ENCODE assay signal across 15 cellular contexts in genomic region chr1:65992160-65993046, GRCh38.
DNase-seq lines count a peak whose midpoint lies in the region; ATAC-seq and TF ChIP-seq lines count a peak whose summit lies in the region.
"Had no signal": no experiment of that assay in that cellular context is flagged by ENCODE, and none has a peak within 500 bp of the region (broad histone marks: within the 10 kb centered on the region; RNA-seq: fewer than 3 reads in every experiment).

No MANE protein-coding gene starts in this region.

- H3K27me3 ChIP-seq in endodermal cell (ENCODE audit: control insufficient read depth, insufficient read depth, low read length, poor library complexity, severe bottlenecking), result no peaks in the 10 kb centered on the region
- no peaks in the 10 kb centered on the region for H3K27me3 ChIP-seq in neuronal stem cell (ENCODE audit: control insufficient read depth in 3 of 3, insufficient read depth in 3 of 3, low read depth in 1 of 3, low read length in 3 of 3)
- H3K27me3 ChIP-seq in upper lobe of left lung, result no peaks in the 10 kb centered on the region
- H3K27me3 ChIP-seq: BLaER1 treated with 17β-estradiol and CSF1 and Interleukin-3, amounts not matched to agents 10 nM and 100 nM had no signal

- H3K4me3 Mint-ChIP-seq in endodermal cell, result no peak overlapping the region
- H3K4me3 Mint-ChIP-seq: H9; stimulated activated effector memory CD8-positive, alpha-beta T cell treated with anti-CD3 and anti-CD28 coated beads, Interleukin-12 subunit alpha, Interleukin-12 subunit beta, amount 100 ng/mL, for 72 hours had no signal

- no peaks in the 10 kb centered on the region for H3K27me3 Mint-ChIP-seq in endodermal cell (ENCODE audit: insufficient read depth)

- H3K4me1 Mint-ChIP-seq in endodermal cell, result no peaks in the 10 kb centered on the region
- H3K4me1 Mint-ChIP-seq: H9; stimulated activated effector memory CD8-positive, alpha-beta T cell treated with anti-CD3 and anti-CD28 coated beads, Interleukin-12 subunit alpha, Interleukin-12 subunit beta, amount 100 ng/mL, for 72 hours had no signal

- H3K4ac ChIP-seq in neuronal stem cell (ENCODE audit: low read length), result no peak overlapping the region

- peak; percentile 20 for DNase-seq in Daoy (ENCODE audit: low read depth)
- DNase-seq in SHP77 treated with DMSO at 0.1 percent for 48 hours (lab: John Stamatoyannopoulos, UW), result peak; percentile 93
- no peak for DNase-seq in endodermal cell
- no peak for DNase-seq in neuronal stem cell (ENCODE audit: low spot score)
- no peak for DNase-seq in hepatic stellate cell (ENCODE audit: low spot score)
- DNase-seq in upper lobe of left lung, result no peak
- DNase-seq in NCI-H446 treated with DMSO at 0.1 percent for 48 hours (lab: John Stamatoyannopoulos, UW), result no peak
- DNase-seq: H9; mammary epithelial cell; NCI-H1092 treated with DMSO at 0.1 percent for 48 hours; NCI-H774; stimulated activated CD4-positive, alpha-beta T cell treated with anti-CD3 and anti-CD28 coated beads, Interleukin-2, amount 100 ng/mL, for 24 hours had no signal

- no peaks in the 10 kb centered on the region for H3K79me1 ChIP-seq in neuronal stem cell (ENCODE audit: low read depth, low read length)

- H2BK120ac ChIP-seq in neuronal stem cell (ENCODE audit: low read depth, low read length), result no peak overlapping the region

- H3K4me1 ChIP-seq in endodermal cell (ENCODE audit: control insufficient read depth, insufficient read depth, low read length) (no peaks in the 10 kb centered on the region), neuronal stem cell (ENCODE audit: control insufficient read depth in 2 of 2, insufficient read depth in 1 of 2, low read depth in 1 of 2, low read length in 2 of 2) (peaks cover 1 to 9% of the 10 kb centered on the region in 2 donors), upper lobe of left lung (no peaks in the 10 kb centered on the region)
- H3K4me1 ChIP-seq: BLaER1 treated with 17β-estradiol and CSF1 and Interleukin-3, amounts not matched to agents 10 nM and 100 nM had no signal

- 87 to 90% methylated on average over 7 of the region's 7 CpGs for WGBS in endodermal cell (ENCODE audit: insufficient coverage in 1 of 2, insufficient read length in 1 of 2), 2 experiments
- WGBS in neuronal stem cell (ENCODE audit: extremely low coverage in 2 of 2, insufficient read length in 2 of 2, insufficient replicate concordance in 1 of 2), 2 donors, result no CpG with 5 or more reads among the region's 7 CpGs
- WGBS in upper lobe of left lung, 2 donors, result 53 to 62% methylated on average over 7 of the region's 7 CpGs

- no peak overlapping the region for H4K8ac ChIP-seq in neuronal stem cell (ENCODE audit: low read depth, low read length)

- no peaks in the 10 kb centered on the region for H3K36me3 Mint-ChIP-seq in endodermal cell (ENCODE audit: low read depth)
- H3K36me3 Mint-ChIP-seq: stimulated activated effector memory CD8-positive, alpha-beta T cell treated with anti-CD3 and anti-CD28 coated beads, Interleukin-12 subunit alpha, Interleukin-12 subunit beta, amount 100 ng/mL, for 72 hours had no signal

- ATAC-seq in GM21390 (IDR thresholded peaks at IDR 0.05; ENCODE audit: unreplicated experiment) (no peak), upper lobe of left lung (ENCODE audit: low FRiP score in 2 of 2) (no peak)
- ATAC-seq: stimulated activated effector memory CD8-positive, alpha-beta T cell treated with anti-CD3 and anti-CD28 coated beads, Interleukin-12 subunit alpha, Interleukin-12 subunit beta, amount 100 ng/mL, for 72 hours had no signal

- H3K23ac ChIP-seq in neuronal stem cell (ENCODE audit: low read depth, low read length, poor library complexity), result no peak overlapping the region

- H2AK5ac ChIP-seq in neuronal stem cell (ENCODE audit: low read depth, low read length), result no peak overlapping the region

- H4K91ac ChIP-seq in neuronal stem cell (ENCODE audit: low read depth, low read length, poor library complexity), result no peak overlapping the region

- H3K4me3 ChIP-seq in endodermal cell (ENCODE audit: low read length) (no peak overlapping the region), neuronal stem cell (ENCODE audit: low read length in 2 of 2) (peak overlapping the region in 1 of 2 donors; percentile 55), upper lobe of left lung (no peak overlapping the region)
- H3K4me3 ChIP-seq: BLaER1 treated with 17β-estradiol and CSF1 and Interleukin-3, amounts not matched to agents 10 nM and 100 nM had no signal

- TF ChIP-seq CTCF in endodermal cell (conservative IDR thresholded peaks at IDR 0.05) (peak; percentile 37), upper lobe of left lung (IDR thresholded peaks at IDR 0.05) (no peak)

- TF ChIP-seq POLR2A in upper lobe of left lung (IDR thresholded peaks at IDR 0.05), result no peak

- no peaks in the 10 kb centered on the region for H3K9me3 Mint-ChIP-seq in endodermal cell
- H3K9me3 Mint-ChIP-seq: H9; stimulated activated effector memory CD8-positive, alpha-beta T cell treated with anti-CD3 and anti-CD28 coated beads, Interleukin-12 subunit alpha, Interleukin-12 subunit beta, amount 100 ng/mL, for 72 hours had no signal

- H3K14ac ChIP-seq in neuronal stem cell (ENCODE audit: low read length), result no peak overlapping the region

- no peaks in the 10 kb centered on the region for H3K9me3 ChIP-seq in endodermal cell (ENCODE audit: control insufficient read depth, low read length)
- no peaks in the 10 kb centered on the region for H3K9me3 ChIP-seq in neuronal stem cell (replicated peaks in 1 of 2; ENCODE audit: control insufficient read depth in 2 of 2, insufficient read depth in 1 of 2, low read depth in 1 of 2, low read length in 2 of 2)
- H3K9me3 ChIP-seq in upper lobe of left lung, result no peaks in the 10 kb centered on the region
- H3K9me3 ChIP-seq: BLaER1 treated with 17β-estradiol and CSF1 and Interleukin-3, amounts not matched to agents 10 nM and 100 nM had no signal

- H3K36me3 ChIP-seq in endodermal cell (ENCODE audit: control insufficient read depth, insufficient read depth, low read length) (no peaks in the 10 kb centered on the region), neuronal stem cell (replicated peaks in 1 of 2; ENCODE audit: control insufficient read depth in 2 of 2, insufficient read depth in 2 of 2, low read length in 2 of 2) (no peaks in the 10 kb centered on the region), upper lobe of left lung (no peaks in the 10 kb centered on the region)
- H3K36me3 ChIP-seq: BLaER1 treated with 17β-estradiol and CSF1 and Interleukin-3, amounts not matched to agents 10 nM and 100 nM had no signal

- H2BK15ac ChIP-seq in neuronal stem cell (ENCODE audit: low read length), result no peak overlapping the region

- no peak overlapping the region for H3K27ac Mint-ChIP-seq in endodermal cell
- H3K27ac Mint-ChIP-seq: H9; stimulated activated effector memory CD8-positive, alpha-beta T cell treated with anti-CD3 and anti-CD28 coated beads, Interleukin-12 subunit alpha, Interleukin-12 subunit beta, amount 100 ng/mL, for 72 hours had no signal

- H3K9ac ChIP-seq in endodermal cell (ENCODE audit: extremely low read depth, low read length, poor library complexity, severe bottlenecking) (no peak overlapping the region), neuronal stem cell (ENCODE audit: low read depth, low read length, poor library complexity) (no peak overlapping the region)
- H3K9ac ChIP-seq: BLaER1 treated with 17β-estradiol and CSF1 and Interleukin-3, amounts not matched to agents 10 nM and 100 nM had no signal

- TF ChIP-seq EP300 in upper lobe of left lung (IDR thresholded peaks at IDR 0.05), result no peak

- H3K18ac ChIP-seq in neuronal stem cell (ENCODE audit: low read length), result no peak overlapping the region

- H2AFZ ChIP-seq in neuronal stem cell (ENCODE audit: low read length), result peak overlapping the region; percentile 82

- no peak overlapping the region for H2BK5ac ChIP-seq in neuronal stem cell (ENCODE audit: low read length)

- no peak overlapping the region for H2BK12ac ChIP-seq in neuronal stem cell (ENCODE audit: low read length)

- H3K4me2 ChIP-seq in neuronal stem cell (ENCODE audit: insufficient read depth, low read length, poor library complexity, severe bottlenecking), result no peak overlapping the region
- H3K4me2 ChIP-seq: BLaER1 treated with 17β-estradiol and CSF1 and Interleukin-3, amounts not matched to agents 10 nM and 100 nM had no signal

- H3K27ac ChIP-seq in endodermal cell (ENCODE audit: low read depth, low read length) (no peak overlapping the region), neuronal stem cell (replicated peaks; ENCODE audit: low read length) (no peak overlapping the region), upper lobe of left lung (no peak overlapping the region)
- H3K27ac ChIP-seq: BLaER1 treated with 17β-estradiol and CSF1 and Interleukin-3, amounts not matched to agents 10 nM and 100 nM had no signal

Comparison
In these comparisons a context has a peak if more than half of its experiments do, and no peak if none do; other contexts are left out.
1. DNase-seq: peak in Daoy (single experiment) and SHP77 treated with DMSO at 0.1 percent for 48 hours (single experiment); none in endodermal cell (single experiment), neuronal stem cell (single experiment), hepatic stellate cell (single experiment), upper lobe of left lung (0 of 2) and NCI-H446 treated with DMSO at 0.1 percent for 48 hours (single experiment).